In genomic region chr2:74553892-74554820, GRCh38 we compare ENCODE assay signal across 8 cellular contexts. TPM values are rescaled to one million over a fixed set of nuclear protein-coding genes. Genes with fewer than 3 reads are reported as not detected.
A peak's percentile ranks its signal among the peaks of the same experiment; 100 is the strongest.
DNase-seq lines count a peak whose midpoint lies in the region; ATAC-seq and TF ChIP-seq lines count a peak whose summit lies in the region.

Gene DOK1, plus strand, starts transcription at chr2:74554720. Its CDS starts 35 bp downstream, at chr2:74554755.
Gene LOXL3, minus strand, starts transcription at chr2:74553942. Its CDS starts 1,308 bp downstream, at chr2:74552634.

- peak; percentile 52 for ATAC-seq in GM21423 (IDR thresholded peaks at IDR 0.05; ENCODE audit: unreplicated experiment)
- ATAC-seq in SK-N-SH treated with all-trans-retinoic acid at 6 μM for 48 hours, result peak; percentile 85
- ATAC-seq in Right ventricle myocardium inferior, result peak; percentile 87

- peak within 1 kb of the TSS; percentile 64 for H3K4me2 ChIP-seq in parathyroid adenoma (ENCODE audit: low read length)

- peak within 1 kb of the TSS; percentile 78 for H3K4me3 ChIP-seq in parathyroid adenoma (ENCODE audit: low read depth, low read length)
- peak within 1 kb of the TSS; percentile 66 to 92 for H3K4me3 ChIP-seq in tibial artery

- H3K36me3 ChIP-seq in parathyroid adenoma (ENCODE audit: control insufficient read depth, insufficient read depth, low read length) (no peaks in the 10 kb centered on the region), tibial artery (peaks cover 0 to 10% (median 0%) of the 10 kb centered on the region in 3 donors)

- H3K79me2 ChIP-seq in parathyroid adenoma, result no peaks in the 10 kb centered on the region

- no peaks in the 10 kb centered on the region for H3K36me3 Mint-ChIP-seq in activated naive CD8-positive, alpha-beta T cell

- H3K4me1 Mint-ChIP-seq in activated naive CD8-positive, alpha-beta T cell (ENCODE audit: low read depth), result peaks cover 9% of the 10 kb centered on the region

- H2AFZ ChIP-seq in parathyroid adenoma, result peak within 1 kb of the TSS; percentile 96

- peak within 1 kb of the TSS; percentile 92 for H3K4me3 Mint-ChIP-seq in activated naive CD8-positive, alpha-beta T cell

- H3K27me3 Mint-ChIP-seq in activated naive CD8-positive, alpha-beta T cell, result peaks cover 15% of the 10 kb centered on the region

- H3K27ac ChIP-seq in parathyroid adenoma, result peak within 1 kb of the TSS; percentile 77
- H3K27ac ChIP-seq in tibial artery, result peak within 1 kb of the TSS; percentile 84 to 91

- H3K27me3 ChIP-seq in parathyroid adenoma (ENCODE audit: control insufficient read depth, insufficient read depth, low read length) (no peaks in the 10 kb centered on the region), tibial artery (no peaks in the 10 kb centered on the region)

- peak; percentile 86 for DNase-seq in DMS 273 (lab: John Stamatoyannopoulos, UW; ENCODE audit: unreplicated experiment)
- DNase-seq in HuH-7.5 (ENCODE audit: low spot score), result peak; percentile 69
- peak; percentile 95 for DNase-seq in Right ventricle myocardium inferior (ENCODE audit: missing footprints)
- peak; percentile 87 to 95 for DNase-seq in tibial artery

- intact Hi-C loops in Right ventricle myocardium inferior (cut with DNase I), result no loop called here
- intact Hi-C loops in tibial artery (cut with DNase I; ENCODE audit: low total_unique reads), result loop anchor here (5.0 kb wide), 1 partner anchor 33 kb away; no protein-coding TSS in a partner anchor

- H3K9me3 Mint-ChIP-seq in activated naive CD8-positive, alpha-beta T cell (ENCODE audit: low read depth), result no peaks in the 10 kb centered on the region

- peak within 1 kb of the TSS; percentile 81 for H3K27ac Mint-ChIP-seq in activated naive CD8-positive, alpha-beta T cell

- peaks cover 10% of the 10 kb centered on the region for H3K4me1 ChIP-seq in parathyroid adenoma
- peaks cover 0 to 28% (median 24%) of the 10 kb centered on the region in 4 donors for H3K4me1 ChIP-seq in tibial artery

- H3K9me3 ChIP-seq in parathyroid adenoma (ENCODE audit: control insufficient read depth, low read length), result no peaks in the 10 kb centered on the region
- H3K9me3 ChIP-seq in tibial artery, result no peaks in the 10 kb centered on the region

- TF ChIP-seq CTCF in parathyroid adenoma (IDR thresholded peaks at IDR 0.05) (no peak), tibial artery (IDR thresholded peaks at IDR 0.05) (peak in 1 of 2 experiments; percentile 14)

- no peak within 1 kb of the TSS for H3K9ac ChIP-seq in parathyroid adenoma

TF ChIP-seq in SK-N-SH treated with all-trans-retinoic acid at 6 μM for 48 hours, 23 proteins besides CTCF, POLR2A, EP300 and RAD21:
- TF ChIP-seq GLIS3 (CRISPR knock-in tag; IDR thresholded peaks at IDR 0.05) (0 out of 2 replicates have a peak, but pooled peaks have one; percentile 33), BACH2 (CRISPR knock-in tag; IDR thresholded peaks at IDR 0.05; ENCODE audit: borderline replicate concordance) (no peak), ZFP3 (CRISPR knock-in tag; IDR thresholded peaks at IDR 0.05) (peak; percentile 74), PATZ1 (CRISPR knock-in tag; IDR thresholded peaks at IDR 0.05; ENCODE audit: borderline replicate concordance) (peak; percentile 80; the same call in 1 of the 2 replicates), SNAI2 (CRISPR knock-in tag; IDR thresholded peaks at IDR 0.05) (no peak), RARB (CRISPR knock-in tag; IDR thresholded peaks at IDR 0.05) (no peak), TSHZ2 (CRISPR knock-in tag; IDR thresholded peaks at IDR 0.05) (peak; percentile 78; the same call in 1 of the 2 replicates), ZNF565 (CRISPR knock-in tag; conservative IDR thresholded peaks at IDR 0.05; ENCODE audit: low read depth) (no peak), CSDC2 (CRISPR knock-in tag; IDR thresholded peaks at IDR 0.05) (0 out of 2 replicates have a peak, but pooled peaks have one; percentile 45)

RNA-seq across cellular contexts. Expression of gene DOK1, which starts in this region (rescaled TPM):
- 4.9 TPM for total RNA-seq in Right ventricle myocardium inferior

RNA-seq across cellular contexts. Expression of gene LOXL3, which starts in this region (rescaled TPM):
- 4.8 TPM for total RNA-seq in Right ventricle myocardium inferior

Comparison
In these comparisons a context has a peak if more than half of its experiments do, and no peak if none do; other contexts are left out.
1. Peak in every context shown above with its lines: DNase-seq, ATAC-seq, H3K4me3 ChIP-seq and H3K27ac ChIP-seq.